1 cellular context compared by ENCODE assay signal in the genomic region with DNA sequence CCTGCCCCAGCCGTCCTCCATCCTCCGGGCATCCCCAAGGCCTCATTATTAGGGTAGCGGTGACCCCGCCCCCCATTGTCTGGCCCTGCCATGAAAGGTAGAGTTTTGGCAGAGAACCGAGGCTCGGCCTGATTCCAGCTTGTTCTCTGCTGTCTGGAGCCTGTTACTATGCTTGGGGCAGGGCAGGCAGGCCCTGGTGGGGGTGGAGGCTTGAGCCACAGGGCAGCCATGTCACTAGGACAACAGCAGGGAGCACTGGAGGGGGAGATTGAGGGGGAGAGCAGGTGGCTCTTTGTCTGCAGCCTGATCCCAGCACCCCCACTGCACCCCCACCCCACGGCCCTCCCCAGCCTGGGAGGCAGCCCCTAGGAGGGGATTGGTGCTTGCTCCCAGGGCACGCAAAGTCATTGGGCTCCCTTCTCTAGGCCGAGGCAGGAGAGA.
TF ChIP-seq lines count a peak whose summit lies in the region.

No MANE protein-coding gene starts in this region.

TF ChIP-seq in SK-N-SH treated with all-trans-retinoic acid at 6 μM for 48 hours, 23 proteins besides CTCF, POLR2A, EP300 and RAD21 (continued from another document):
- TF ChIP-seq, protein P1, sequence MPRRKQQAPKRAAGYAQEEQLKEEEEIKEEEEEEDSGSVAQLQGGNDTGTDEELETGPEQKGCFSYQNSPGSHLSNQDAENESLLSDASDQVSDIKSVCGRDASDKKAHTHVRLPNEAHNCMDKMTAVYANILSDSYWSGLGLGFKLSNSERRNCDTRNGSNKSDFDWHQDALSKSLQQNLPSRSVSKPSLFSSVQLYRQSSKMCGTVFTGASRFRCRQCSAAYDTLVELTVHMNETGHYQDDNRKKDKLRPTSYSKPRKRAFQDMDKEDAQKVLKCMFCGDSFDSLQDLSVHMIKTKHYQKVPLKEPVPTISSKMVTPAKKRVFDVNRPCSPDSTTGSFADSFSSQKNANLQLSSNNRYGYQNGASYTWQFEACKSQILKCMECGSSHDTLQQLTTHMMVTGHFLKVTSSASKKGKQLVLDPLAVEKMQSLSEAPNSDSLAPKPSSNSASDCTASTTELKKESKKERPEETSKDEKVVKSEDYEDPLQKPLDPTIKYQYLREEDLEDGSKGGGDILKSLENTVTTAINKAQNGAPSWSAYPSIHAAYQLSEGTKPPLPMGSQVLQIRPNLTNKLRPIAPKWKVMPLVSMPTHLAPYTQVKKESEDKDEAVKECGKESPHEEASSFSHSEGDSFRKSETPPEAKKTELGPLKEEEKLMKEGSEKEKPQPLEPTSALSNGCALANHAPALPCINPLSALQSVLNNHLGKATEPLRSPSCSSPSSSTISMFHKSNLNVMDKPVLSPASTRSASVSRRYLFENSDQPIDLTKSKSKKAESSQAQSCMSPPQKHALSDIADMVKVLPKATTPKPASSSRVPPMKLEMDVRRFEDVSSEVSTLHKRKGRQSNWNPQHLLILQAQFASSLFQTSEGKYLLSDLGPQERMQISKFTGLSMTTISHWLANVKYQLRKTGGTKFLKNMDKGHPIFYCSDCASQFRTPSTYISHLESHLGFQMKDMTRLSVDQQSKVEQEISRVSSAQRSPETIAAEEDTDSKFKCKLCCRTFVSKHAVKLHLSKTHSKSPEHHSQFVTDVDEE (CRISPR knock-in tag; IDR thresholded peaks at IDR 0.05), result no peak
- TF ChIP-seq ZNF565 (CRISPR knock-in tag; conservative IDR thresholded peaks at IDR 0.05; ENCODE audit: low read depth) (no peak), ZFP3 (CRISPR knock-in tag; IDR thresholded peaks at IDR 0.05) (no peak), TCF4 (CRISPR knock-in tag; IDR thresholded peaks at IDR 0.05; ENCODE audit: borderline replicate concordance) (no peak), RARB (CRISPR knock-in tag; IDR thresholded peaks at IDR 0.05) (no peak), ESRRG (CRISPR knock-in tag; IDR thresholded peaks at IDR 0.05) (no peak)
TF ChIP-seq in SK-N-SH treated with all-trans-retinoic acid at 6 μM for 48 hours: peak in this region for 0.
